In genomic region chr2:240812721-240813120, GRCh38 we compare ENCODE assay signal across 1 cellular context.
TF ChIP-seq lines count a peak whose summit lies in the region.

No MANE protein-coding gene starts in this region.

TF ChIP-seq in GM23338, 12 proteins besides CTCF, POLR2A, EP300 and RAD21 (continued from another document):
- TF ChIP-seq JUNB (IDR thresholded peaks at IDR 0.05; ENCODE audit: unreplicated experiment), result no peak
